1 cellular context compared by ENCODE assay signal in genomic region chr11:76767659-76768058, GRCh38.
TF ChIP-seq lines count a peak whose summit lies in the region.

No MANE protein-coding gene starts in this region.

TF ChIP-seq in H1, 55 proteins besides CTCF, POLR2A, EP300 and RAD21:
- TF ChIP-seq CBX8 (IDR thresholded peaks at IDR 0.05; ENCODE audit: borderline replicate concordance, low read depth, low read length) (no peak), JUND (IDR thresholded peaks at IDR 0.05; ENCODE audit: low read length) (no peak), RXRA (IDR thresholded peaks at IDR 0.05; ENCODE audit: insufficient read depth, low read depth, low read length) (no peak)
TF ChIP-seq in H1: peak in this region for 0.
